ENCODE assay signal across 24 cellular contexts in genomic region chr15:38202356-38202755, GRCh38. TPM values are rescaled to one million over a fixed set of nuclear protein-coding genes. Genes with fewer than 3 reads are reported as not detected.
DNase-seq lines count a peak whose midpoint lies in the region; ATAC-seq and TF ChIP-seq lines count a peak whose summit lies in the region.
"Had no signal": no experiment of that assay in that cellular context is flagged by ENCODE, and none has a peak within 500 bp of the region (broad histone marks: within the 10 kb centered on the region; RNA-seq: fewer than 3 reads in every experiment).

No MANE protein-coding gene starts in this region.

- no peaks in the 10 kb centered on the region for H3K9me3 ChIP-seq in mucosa of descending colon
- H3K9me3 ChIP-seq: BLaER1, HAP-1, Peyer's patch had no signal

- no peak for TF ChIP-seq CTCF in fibroblast of the aortic adventitia (IDR thresholded peaks at IDR 0.05; ENCODE audit: insufficient read depth, low read length)
- no peak for TF ChIP-seq CTCF in mucosa of descending colon (IDR thresholded peaks at IDR 0.05)

- peaks cover 9% of the 10 kb centered on the region for H3K4me1 ChIP-seq in mucosa of descending colon (ENCODE audit: low read depth)
- H3K4me1 ChIP-seq: HAP-1, Peyer's patch had no signal

- no peaks in the 10 kb centered on the region for H3K36me3 ChIP-seq in mucosa of descending colon (ENCODE audit: low read depth)
- H3K36me3 ChIP-seq: BLaER1, HAP-1, Peyer's patch had no signal

- H3K4me3 ChIP-seq in fibroblast of the aortic adventitia (ENCODE audit: low read depth, low read length) (no peak overlapping the region), mucosa of descending colon (no peak overlapping the region)
- H3K4me3 ChIP-seq: BLaER1, GM23338, HAP-1, Peyer's patch had no signal

- intact Hi-C loops in mucosa of descending colon (cut with DNase I, micrococcal nuclease), result no loop called here

- DNase-seq in NCI-H2227 treated with DMSO at 0.1 percent for 48 hours (lab: John Stamatoyannopoulos, UW) (peak; percentile 3), NCI-H2227 (lab: John Stamatoyannopoulos, UW; ENCODE audit: unreplicated experiment) (no peak), fibroblast of the aortic adventitia (ENCODE audit: low read depth) (peak; percentile 31), mucosa of descending colon (no peak), ecto neural progenitor cell (ENCODE audit: low spot score) (no peak), NAMALWA (ENCODE audit: low spot score) (no peak), DMS114 treated with DMSO at 0.1 percent for 48 hours (lab: John Stamatoyannopoulos, UW; ENCODE audit: unreplicated experiment) (no peak)
- DNase-seq in stimulated activated CD4-positive, alpha-beta T cell treated with anti-CD3 and anti-CD28 coated beads, Interleukin-1b, Interleukin-23, amount 100 ng/mL, for 48 hours, result no peak
- DNase-seq: ACHN; CD4-positive, alpha-beta T cell; COR-L47; DMS79 treated with DMSO at 0.1 percent for 48 hours; KG1; NCI-H1417; NCI-H187; NCI-H2107; NCI-H345; NCI-H524; NCI-H774 had no signal

- peak; percentile 80 for ATAC-seq in mucosa of descending colon
- ATAC-seq: GM23338, SK-N-SH treated with all-trans-retinoic acid at 6 μM for 48 hours had no signal

RNA-seq across cellular contexts. Expression of gene SPRED1, which starts 50.3 kb away (rescaled TPM):
- total RNA-seq in fibroblast of the aortic adventitia (ENCODE audit: low replicate concordance) (36.2 and 55.1 TPM in 2 replicates), mucosa of descending colon (10 to 100 TPM; 19.6 to 25.5 (median 23.1) TPM)

Comparison
In these comparisons a context has a peak if more than half of its experiments do, and no peak if none do; other contexts are left out.
1. DNase-seq: peak in NCI-H2227 treated with DMSO at 0.1 percent for 48 hours (single experiment) and fibroblast of the aortic adventitia (single experiment); none in NCI-H2227 (single experiment), mucosa of descending colon (0 of 3), ecto neural progenitor cell (single experiment), NAMALWA (single experiment), stimulated activated CD4-positive, alpha-beta T cell treated with anti-CD3 and anti-CD28 coated beads, Interleukin-1b, Interleukin-23, amount 100 ng/mL, for 48 hours (single experiment) and DMS114 treated with DMSO at 0.1 percent for 48 hours (single experiment).